Comparison of ENCODE assay signal across 9 cellular contexts in genomic region chrX:119755981-119756533, GRCh38. TPM values are rescaled to one million over a fixed set of nuclear protein-coding genes. Genes with fewer than 3 reads are reported as not detected.
DNase-seq lines count a peak whose midpoint lies in the region; ATAC-seq and TF ChIP-seq lines count a peak whose summit lies in the region.
"Had no signal": no experiment of that assay in that cellular context is flagged by ENCODE, and none has a peak within 500 bp of the region (broad histone marks: within the 10 kb centered on the region; RNA-seq: fewer than 3 reads in every experiment).

No MANE protein-coding gene starts in this region.

- H2AFZ ChIP-seq in Karpas-422 (ENCODE audit: low read length) (no peak overlapping the region), osteoblast (ENCODE audit: low read length) (no peak overlapping the region)

- peak overlapping the region; percentile 60 for H3K4me3 Mint-ChIP-seq in activated T-cell treated with anti-CD3 and anti-CD28 coated beads, Interleukin-2, amount 50 U/mL, for 24 hours
- no peak overlapping the region for H3K4me3 Mint-ChIP-seq in mesothelial cell of epicardium

- H3K4me3 ChIP-seq in DOHH2 (ENCODE audit: low read length) (peak overlapping the region; percentile 78), Karpas-422 (ENCODE audit: low read length) (no peak overlapping the region), osteoblast (ENCODE audit: insufficient read depth, low read length) (no peak overlapping the region)
- H3K4me3 ChIP-seq: cardiac muscle cell had no signal

- H4K20me1 ChIP-seq in DOHH2 (ENCODE audit: control insufficient read depth, insufficient read depth, low read depth, low read length): no peaks in the 10 kb centered on the region
- H4K20me1 ChIP-seq in Karpas-422 (ENCODE audit: insufficient read depth, low read depth, low read length): no peaks in the 10 kb centered on the region
- H4K20me1 ChIP-seq in osteoblast (ENCODE audit: insufficient read depth, low read length): no peaks in the 10 kb centered on the region

- ATAC-seq in GM21528 (IDR thresholded peaks at IDR 0.05; ENCODE audit: low FRiP score, unreplicated experiment): peak; percentile 53

- H3F3A ChIP-seq in DOHH2 (ENCODE audit: control insufficient read depth, insufficient read depth): peaks cover 31% of the 10 kb centered on the region

- H3K36me3 Mint-ChIP-seq in activated T-cell treated with anti-CD3 and anti-CD28 coated beads, Interleukin-2, amount 50 U/mL, for 24 hours (ENCODE audit: low read depth): no peaks in the 10 kb centered on the region
- peaks cover 2% of the 10 kb centered on the region for H3K36me3 Mint-ChIP-seq in mesothelial cell of epicardium

- peak overlapping the region; percentile 93 for H3K27ac Mint-ChIP-seq in activated T-cell treated with anti-CD3 and anti-CD28 coated beads, Interleukin-2, amount 50 U/mL, for 24 hours
- H3K27ac Mint-ChIP-seq in mesothelial cell of epicardium: no peak overlapping the region

- H3K27me3 ChIP-seq in DOHH2 (ENCODE audit: control insufficient read depth, low read length) (no peaks in the 10 kb centered on the region), Karpas-422 (ENCODE audit: low read length) (no peaks in the 10 kb centered on the region), osteoblast (ENCODE audit: insufficient read depth, low read length) (no peaks in the 10 kb centered on the region)

- H3K4me1 Mint-ChIP-seq in activated T-cell treated with anti-CD3 and anti-CD28 coated beads, Interleukin-2, amount 50 U/mL, for 24 hours (ENCODE audit: low read depth): peaks cover 54% of the 10 kb centered on the region
- peaks cover 18% of the 10 kb centered on the region for H3K4me1 Mint-ChIP-seq in mesothelial cell of epicardium

- H3K9me2 ChIP-seq in DOHH2 (replicated peaks; ENCODE audit: control insufficient read depth, low read length): no peaks in the 10 kb centered on the region
- no peaks in the 10 kb centered on the region for H3K9me2 ChIP-seq in Karpas-422 (replicated peaks; ENCODE audit: insufficient read depth, low read length)

- H3K9me3 ChIP-seq in DOHH2 (ENCODE audit: control insufficient read depth, insufficient read depth, low read length) (no peaks in the 10 kb centered on the region), Karpas-422 (ENCODE audit: low read length) (no peaks in the 10 kb centered on the region), osteoblast (ENCODE audit: low read depth, low read length) (no peaks in the 10 kb centered on the region)

- DNase-seq in Karpas-422 (no peak), osteoblast (ENCODE audit: insufficient read length, low spot score, missing footprints) (peak; percentile 47), iPS-NIHi7 (ENCODE audit: extremely low spot score) (no peak), mesothelial cell of epicardium (ENCODE audit: low spot score in 2 of 2, unreplicated experiment in 2 of 2) (no peak), HPDE6-E6E7 (ENCODE audit: extremely low spot score) (no peak)
- DNase-seq in activated T-cell treated with anti-CD3 and anti-CD28 coated beads, Interleukin-2, amount 50 U/mL, for 24 hours: peak; percentile 61

- H3K36me3 ChIP-seq in DOHH2 (ENCODE audit: control insufficient read depth, low read length): no peaks in the 10 kb centered on the region
- H3K36me3 ChIP-seq in Karpas-422 (ENCODE audit: insufficient read depth, low read length): no peaks in the 10 kb centered on the region
- no peaks in the 10 kb centered on the region for H3K36me3 ChIP-seq in osteoblast (ENCODE audit: insufficient read depth, low read length)
- H3K36me3 ChIP-seq: cardiac muscle cell had no signal

- TF ChIP-seq CTCF in DOHH2 (IDR thresholded peaks at IDR 0.05; ENCODE audit: low read depth, low read length, poor library complexity, severe bottlenecking): no peak
- no peak for TF ChIP-seq CTCF in osteoblast (IDR thresholded peaks at IDR 0.05; ENCODE audit: extremely low read depth, low read depth, low read length)
- TF ChIP-seq CTCF in mesothelial cell of epicardium (IDR thresholded peaks at IDR 0.05; ENCODE audit: unreplicated experiment): no peak

- H3K27me3 Mint-ChIP-seq in activated T-cell treated with anti-CD3 and anti-CD28 coated beads, Interleukin-2, amount 50 U/mL, for 24 hours: peaks cover 17% of the 10 kb centered on the region
- peaks cover 19% of the 10 kb centered on the region for H3K27me3 Mint-ChIP-seq in mesothelial cell of epicardium (ENCODE audit: low read depth)

- H3K27ac ChIP-seq in DOHH2 (ENCODE audit: low read depth, low read length) (peak overlapping the region; percentile 100), Karpas-422 (ENCODE audit: low read length) (0 out of 2 replicates have a peak overlapping the region, but pooled peaks have one; percentile 14), osteoblast (ENCODE audit: low read depth, low read length) (no peak overlapping the region)
- H3K27ac ChIP-seq: cardiac muscle cell had no signal

- H3K79me2 ChIP-seq in DOHH2 (ENCODE audit: control insufficient read depth, low read length) (no peaks in the 10 kb centered on the region), Karpas-422 (ENCODE audit: low read length) (no peaks in the 10 kb centered on the region), osteoblast (ENCODE audit: insufficient read depth, low read length) (no peaks in the 10 kb centered on the region)

- peaks cover 67% of the 10 kb centered on the region for H3K4me1 ChIP-seq in DOHH2 (ENCODE audit: control insufficient read depth, low read length)
- peaks cover 25% of the 10 kb centered on the region for H3K4me1 ChIP-seq in Karpas-422 (ENCODE audit: low read length)
- no peaks in the 10 kb centered on the region for H3K4me1 ChIP-seq in osteoblast (ENCODE audit: insufficient read depth, low read length)

- H3K4me2 ChIP-seq in DOHH2 (ENCODE audit: low read length): peak overlapping the region; percentile 95
- peak overlapping the region; percentile 47 for H3K4me2 ChIP-seq in Karpas-422 (ENCODE audit: low read depth, low read length, poor library complexity, severe bottlenecking)
- H3K4me2 ChIP-seq in osteoblast (ENCODE audit: insufficient read depth, low read length): no peak overlapping the region

- H3K9ac ChIP-seq in Karpas-422 (ENCODE audit: low read length): peak overlapping the region; percentile 36

- H3K9me3 Mint-ChIP-seq in activated T-cell treated with anti-CD3 and anti-CD28 coated beads, Interleukin-2, amount 50 U/mL, for 24 hours: no peaks in the 10 kb centered on the region
- H3K9me3 Mint-ChIP-seq in mesothelial cell of epicardium: peaks cover 7% of the 10 kb centered on the region

RNA-seq across cellular contexts. Expression of gene SOWAHD, which starts 2.3 kb away (rescaled TPM):
- total RNA-seq in Karpas-422 (2014; rRNA removed; shearing (Covaris generic); ENCODE audit: low replicate concordance): not detected in 2 replicates
- under 0.01 and 0.72 TPM in 2 replicates for total RNA-seq in osteoblast
- total RNA-seq in mesothelial cell of epicardium: 0.38 TPM in 2 of 3 replicates, not detected in the other

RNA-seq across cellular contexts. Expression of gene RPL39, which starts 35.4 kb away (rescaled TPM):
- 1,763 and 3,006 TPM in 2 replicates for total RNA-seq in Karpas-422 (2014; rRNA removed; shearing (Covaris generic); ENCODE audit: low replicate concordance)
- total RNA-seq in osteoblast: 1,554 and 1,740 TPM in 2 replicates
- 2,086 to 2,208 TPM (median 2,190 TPM) in 3 replicates for total RNA-seq in mesothelial cell of epicardium

Comparison
In these comparisons a context has a peak if more than half of its experiments do, and no peak if none do; other contexts are left out.
1. DNase-seq: peak in activated T-cell treated with anti-CD3 and anti-CD28 coated beads, Interleukin-2, amount 50 U/mL, for 24 hours (single experiment) and osteoblast (single experiment); none in Karpas-422 (single experiment), iPS-NIHi7 (single experiment), mesothelial cell of epicardium (0 of 2) and HPDE6-E6E7 (single experiment).